In genomic region chr2:130228467-130229160, GRCh38 we compare ENCODE assay signal across 13 cellular contexts. TPM values are rescaled to one million over a fixed set of nuclear protein-coding genes. Genes with fewer than 3 reads are reported as not detected.
"Had no signal": no experiment of that assay in that cellular context is flagged by ENCODE, and none has a peak within 500 bp of the region (broad histone marks: within the 10 kb centered on the region; RNA-seq: fewer than 3 reads in every experiment).

No MANE protein-coding gene starts in this region.

RNA-seq across cellular contexts. Expression of gene TUBA3E, which starts 30.4 kb away (rescaled TPM):
- total RNA-seq: activated B cell treated with CpG ODN at 0.5 μM for 24 hours; activated CD4-positive, alpha-beta memory T cell treated with anti-CD3 and anti-CD28 coated beads for 36 hours; activated naive CD4-positive, alpha-beta T cell treated with anti-CD3 and anti-CD28 coated beads for 36 hours; activated naive CD4-positive, alpha-beta T cell treated with anti-CD3 and anti-CD28 coated beads, Interleukin-2, amount 50 U/mL, for 72 hours; activated T-cell treated with anti-CD3 and anti-CD28 coated beads, Interleukin-2, amount 50 U/mL, for 4 hours; activated T-helper 1 cell treated with anti-CD3 and anti-CD28 coated beads, Interleukin-12 subunit alpha, Interleukin-12 subunit beta, Interleukin-2, Interleukin-4 antibody, amounts not matched to agents 30 ng/mL and 10 ng/mL and 1 ng/mL, durations not matched to agents 14 hours and 24 hours and 36 hours; adrenal gland; astrocyte; body of pancreas; breast epithelium; SJSA1; T-helper 17 cell had no signal
- polyA plus RNA-seq: adrenal gland, SK-N-SH had no signal
